27 cellular contexts compared by ENCODE assay signal in the genomic region with DNA sequence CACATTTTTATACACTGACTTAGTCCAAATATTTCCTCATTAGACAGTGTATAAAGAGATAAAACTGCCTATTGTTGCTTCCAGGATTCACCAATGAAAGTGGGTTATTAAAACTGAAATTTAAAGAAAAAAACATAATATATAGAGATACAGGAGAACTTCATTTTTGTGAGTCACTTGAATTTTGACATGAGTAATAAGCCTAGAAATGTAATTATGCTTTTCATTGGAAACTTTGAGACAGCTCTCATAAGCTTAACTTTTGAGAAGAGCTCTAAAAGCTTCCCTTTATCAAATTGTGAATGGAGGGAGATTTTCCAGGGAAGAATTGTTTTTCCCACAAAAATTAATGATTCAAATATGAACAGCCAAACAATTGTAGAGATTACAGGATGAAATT. TPM values are rescaled to one million over a fixed set of nuclear protein-coding genes. Genes with fewer than 3 reads are reported as not detected.
"Had no signal": no experiment of that assay in that cellular context is flagged by ENCODE, and none has a peak within 500 bp of the region (broad histone marks: within the 10 kb centered on the region; RNA-seq: fewer than 3 reads in every experiment).

No MANE protein-coding gene starts in this region.

- H3K27me3 Mint-ChIP-seq: effector memory CD8-positive, alpha-beta T cell; naive B cell; progenitor cell of endocrine pancreas; T-helper 17 cell had no signal

- ATAC-seq: effector memory CD8-positive, alpha-beta T cell; gastrocnemius medialis; right lobe of liver; T-helper 17 cell had no signal

- H3K9me3 Mint-ChIP-seq: effector memory CD8-positive, alpha-beta T cell; mesothelial cell of epicardium; naive B cell had no signal

- DNase-seq: activated CD4-positive, alpha-beta T cell treated with anti-CD3 and anti-CD28 coated beads, Interleukin-2, amount 50 U/mL, for 1 hour; activated CD4-positive, CD25-positive, alpha-beta regulatory T cell treated with anti-CD3 and anti-CD28 coated beads, Interleukin-2, amount 50 U/mL, for 72 hours; activated effector memory CD4-positive, alpha-beta T cell treated with anti-CD3 and anti-CD28 coated beads, Interleukin-2, amount 50 U/mL, for 16 hours; amygdala; caudate nucleus; cortex of kidney; effector memory CD8-positive, alpha-beta T cell; erythroblast; gastrocnemius medialis; glutamatergic neuron; islet precursor cell; naive B cell; ovary; right lobe of liver; SIG-M5; stimulated activated CD4-positive, alpha-beta T cell treated with anti-CD3 and anti-CD28 coated beads, Interleukin-12 subunit alpha, Interleukin-12 subunit beta, amount 100 ng/mL, for 4 hours; stimulated activated CD4-positive, alpha-beta T cell treated with anti-CD3 and anti-CD28 coated beads, Interleukin-4, amount 100 ng/mL, for 1 hour; T-helper 17 cell; T1000 had no signal

- H3K27ac Mint-ChIP-seq: effector memory CD8-positive, alpha-beta T cell; mesothelial cell of epicardium; naive B cell; progenitor cell of endocrine pancreas; T-helper 17 cell had no signal

- H3K4me3 Mint-ChIP-seq: effector memory CD8-positive, alpha-beta T cell; mesothelial cell of epicardium; naive B cell; T-helper 17 cell had no signal

- H3K4me1 Mint-ChIP-seq: mesothelial cell of epicardium, naive B cell, T-helper 17 cell had no signal

RNA-seq across cellular contexts. Expression of a gene that starts 50.7 kb away (rescaled TPM):
- total RNA-seq: chondrocyte, gastrocnemius medialis, mesothelial cell of epicardium, progenitor cell of endocrine pancreas, renal cortical epithelial cell, T-helper 17 cell, temporal lobe, tibial nerve, ureter had no signal
- polyA plus RNA-seq: neural cell, ovary had no signal

RNA-seq across cellular contexts. Expression of a gene that starts 50.9 kb away (rescaled TPM):
- total RNA-seq: chondrocyte, mesothelial cell of epicardium, progenitor cell of endocrine pancreas, renal cortical epithelial cell, T-helper 17 cell, tibial nerve, ureter had no signal
